ENCODE assay signal across 15 cellular contexts in the genomic region with DNA sequence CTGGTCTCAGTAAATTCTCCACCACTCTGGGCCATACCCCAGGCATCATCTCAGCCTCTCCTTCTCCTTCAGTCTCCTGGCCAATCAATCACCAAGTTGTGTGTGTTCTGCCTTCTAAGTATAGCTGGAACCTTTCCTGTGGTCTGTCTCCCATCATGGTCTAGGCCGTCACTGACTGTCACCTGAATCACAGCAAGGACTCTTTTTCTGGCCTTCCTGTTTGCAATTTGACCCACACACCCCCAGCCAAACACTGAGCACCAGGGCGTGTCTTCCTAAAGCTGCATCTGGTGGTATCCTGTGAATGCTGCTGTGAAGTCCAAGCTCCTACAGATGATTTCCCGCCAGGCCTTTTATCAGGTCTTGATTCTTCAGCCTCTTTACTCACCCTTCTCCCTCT.
"Had no signal": no experiment of that assay in that cellular context is flagged by ENCODE, and none has a peak within 500 bp of the region (broad histone marks: within the 10 kb centered on the region; RNA-seq: fewer than 3 reads in every experiment).

No MANE protein-coding gene starts in this region.

- H3K27me3 Mint-ChIP-seq: naive thymus-derived CD8-positive, alpha-beta T cell had no signal

- H3K36me3 Mint-ChIP-seq: naive thymus-derived CD8-positive, alpha-beta T cell had no signal

- DNase-seq: effector memory CD4-positive, alpha-beta T cell; gastrocnemius medialis; left colon; naive thymus-derived CD8-positive, alpha-beta T cell; nucleus accumbens; ovary; right cardiac atrium; small intestine; stimulated activated CD4-positive, alpha-beta T cell treated with anti-CD3 and anti-CD28 coated beads, Interleukin-12 subunit alpha, Interleukin-12 subunit beta, amount 100 ng/mL, for 4 hours; stimulated activated naive CD8-positive, alpha-beta T cell treated with anti-CD3 and anti-CD28 coated beads, Interleukin-15, Interleukin-2, amounts not matched to agents 100 U/mL and 50 U/mL, for 24 hours; tibial artery; upper lobe of left lung; uterus had no signal

- H3K4me1 Mint-ChIP-seq: neural crest cell had no signal

- H3K4me3 Mint-ChIP-seq: naive thymus-derived CD8-positive, alpha-beta T cell; neural crest cell had no signal

- ATAC-seq: esophagus mucosa; gastrocnemius medialis; left colon; naive thymus-derived CD8-positive, alpha-beta T cell; right cardiac atrium; stimulated activated naive CD8-positive, alpha-beta T cell treated with anti-CD3 and anti-CD28 coated beads, Interleukin-15, Interleukin-2, amounts not matched to agents 100 U/mL and 50 U/mL, for 24 hours had no signal

- H3K9me3 Mint-ChIP-seq: naive thymus-derived CD8-positive, alpha-beta T cell; neural crest cell had no signal
